ENCODE assay signal across 9 cellular contexts in genomic region chr11:128553662-128554392, GRCh38. TPM values are rescaled to one million over a fixed set of nuclear protein-coding genes. Genes with fewer than 3 reads are reported as not detected.
DNase-seq lines count a peak whose midpoint lies in the region; ATAC-seq and TF ChIP-seq lines count a peak whose summit lies in the region.
"Had no signal": no experiment of that assay in that cellular context is flagged by ENCODE, and none has a peak within 500 bp of the region (broad histone marks: within the 10 kb centered on the region; RNA-seq: fewer than 3 reads in every experiment).

No MANE protein-coding gene starts in this region.

- H3K4me3 ChIP-seq in BJ (ENCODE audit: low read depth, low read length) (no peak overlapping the region), HCT116 (replicated peaks in 1 of 2; ENCODE audit: low read depth in 1 of 2, low read length in 2 of 2) (no peak overlapping the region)

- peak; percentile 44; the same call in 1 of the 2 replicates for TF ChIP-seq RAD21 in HCT116 (IDR thresholded peaks at IDR 0.05; ENCODE audit: low read depth)

- CTCF ChIA-PET in BJ (lab: Yijun Ruan, JAX): interaction anchor here (0.6 to 3.3 kb wide), 8 partner anchors 8 to 264 kb away, joined by 3 to 15 read pairs (median 3); no protein-coding TSS in a partner anchor
- CTCF ChIA-PET in HCT116 (lab: Charles Lee): no interaction called here

- peak; percentile 58; the same call in 1 of the 2 replicates for ATAC-seq in HCT116
- no peak for ATAC-seq in memory B cell (ENCODE audit: low read depth)
- no peak for ATAC-seq in HG03571 (IDR thresholded peaks at IDR 0.05; ENCODE audit: unreplicated experiment)
- ATAC-seq in HG03196 (IDR thresholded peaks at IDR 0.05; ENCODE audit: unreplicated experiment): no peak

- H3K9me3 Mint-ChIP-seq in memory B cell: no peaks in the 10 kb centered on the region

- no peaks in the 10 kb centered on the region for H3K79me2 ChIP-seq in HCT116 (ENCODE audit: insufficient read depth, low read length)

- H3K9me3 ChIP-seq in HCT116 (ENCODE audit: control insufficient read depth in 1 of 2, insufficient read depth in 1 of 2, low read depth in 1 of 2, low read length in 2 of 2): no peaks in the 10 kb centered on the region

- H3K9me2 ChIP-seq in HCT116 (ENCODE audit: insufficient read depth): no peaks in the 10 kb centered on the region

- H4K20me1 ChIP-seq in HCT116 (ENCODE audit: insufficient read depth): no peaks in the 10 kb centered on the region

- H3K27ac Mint-ChIP-seq in memory B cell: peak overlapping the region; percentile 95

- no TSS peak for BruUV-seq in HCT116 (replicated peaks; lab: Mats Ljungman, UMichigan)

- H3K4me1 ChIP-seq in HCT116 (ENCODE audit: control insufficient read depth in 1 of 2, insufficient read depth in 2 of 2, low read length in 2 of 2): no peaks in the 10 kb centered on the region

- no peaks in the 10 kb centered on the region for H3K36me3 ChIP-seq in BJ (ENCODE audit: control insufficient read depth, insufficient read depth, low read length)
- no peaks in the 10 kb centered on the region for H3K36me3 ChIP-seq in HCT116 (ENCODE audit: control insufficient read depth in 1 of 2, insufficient read depth in 2 of 2, low read length in 2 of 2)

- no peak overlapping the region for H3K27ac ChIP-seq in HCT116 (ENCODE audit: low read depth, low read length)

- intact Hi-C loops in HCT116 (cut with micrococcal nuclease): no loop called here

- peaks cover 45% of the 10 kb centered on the region for H3K4me1 Mint-ChIP-seq in memory B cell

- no peak overlapping the region for H2AFZ ChIP-seq in HCT116 (ENCODE audit: low read depth, low read length, poor library complexity, severe bottlenecking)

- H3K27me3 ChIP-seq in BJ (ENCODE audit: control insufficient read depth, insufficient read depth, low read length) (no peaks in the 10 kb centered on the region), HCT116 (ENCODE audit: insufficient read depth, low read length) (peaks cover 4% of the 10 kb centered on the region; the same call in 1 of the 2 replicates)

- no peak overlapping the region for H3K4me2 ChIP-seq in HCT116 (ENCODE audit: low read length)

- H3K36me3 Mint-ChIP-seq in memory B cell: no peaks in the 10 kb centered on the region

- POLR2A ChIA-PET in BJ (lab: Charles Lee) (no interaction called here), HCT116 (lab: Charles Lee) (no interaction called here)

- no peak for DNase-seq in BJ (ENCODE audit: low read depth)
- no peak for DNase-seq in HCT116 (ENCODE audit: low read depth, low spot score)
- DNase-seq in amniotic epithelial cell (ENCODE audit: low read depth): peak; percentile 87
- no peak for DNase-seq in memory B cell (ENCODE audit: low spot score in 2 of 2)
- no peak for DNase-seq in activated effector memory CD4-positive, alpha-beta T cell treated with Interleukin-2 at 50 U/mL for 16 hours
- no peak for DNase-seq in NCI-H1436 (lab: John Stamatoyannopoulos, UW)
- DNase-seq: NCI-H510A had no signal

- 0 out of 2 replicates have a peak, but pooled peaks have one; percentile 9 for TF ChIP-seq CTCF in BJ (IDR thresholded peaks at IDR 0.05; ENCODE audit: insufficient read depth, low read depth, low read length)
- TF ChIP-seq CTCF in HCT116 (IDR thresholded peaks at IDR 0.05 in 2 of 3, conservative IDR thresholded peaks at IDR 0.05 in 1 of 3; ENCODE audit: borderline replicate concordance in 1 of 3, insufficient read depth in 1 of 3, low read depth in 2 of 3, low read length in 2 of 3): peak in 1 of 3 experiments; percentile 49; a peak in 1 of 6 replicates

- H3K9ac ChIP-seq in HCT116 (ENCODE audit: low read length): no peak overlapping the region

- RAD21 ChIA-PET in HCT116 (lab: Charles Lee; ENCODE audit: low non-redundant PET in 1 of 2, low total read pairs in 2 of 2, uncharacterized antibody in 2 of 2, unreplicated experiment in 2 of 2): no interaction called here

- no peak for TF ChIP-seq POLR2A in HCT116 (IDR thresholded peaks at IDR 0.05; ENCODE audit: borderline replicate concordance, extremely low read depth, insufficient read depth, insufficient read length)

- no peaks in the 10 kb centered on the region for H3K27me3 Mint-ChIP-seq in memory B cell

- peak overlapping the region; percentile 79 for H3K4me3 Mint-ChIP-seq in memory B cell

TF ChIP-seq in HCT116, 20 proteins besides CTCF, POLR2A, EP300 and RAD21:
- TF ChIP-seq SRF (IDR thresholded peaks at IDR 0.05; ENCODE audit: low read depth): no peak
- no peak for TF ChIP-seq EZH2 (IDR thresholded peaks at IDR 0.05)
- no peak for TF ChIP-seq CBX3 (IDR thresholded peaks at IDR 0.05; ENCODE audit: low read depth)
- no peak for TF ChIP-seq SIN3A (IDR thresholded peaks at IDR 0.05; ENCODE audit: low read depth)
- no peak for TF ChIP-seq MAX (IDR thresholded peaks at IDR 0.05)
- no peak for TF ChIP-seq ELF1 (IDR thresholded peaks at IDR 0.05; ENCODE audit: borderline replicate concordance, low read depth)
- TF ChIP-seq CEBPB (IDR thresholded peaks at IDR 0.05; ENCODE audit: low read depth): no peak
- no peak for TF ChIP-seq ZNF274 (IDR thresholded peaks at IDR 0.05; ENCODE audit: low read depth, low read length)
TF ChIP-seq in HCT116: peak in this region for 0.

RNA-seq across cellular contexts. Expression of gene ETS1, which starts 33.5 kb away (rescaled TPM):
- polyA plus RNA-seq in BJ (2011; rRNA removed): 38.5 and 44.7 TPM in 2 replicates
- polyA minus RNA-seq in BJ (2011; rRNA and poly(A)+ RNA removed): 43.0 and 47.1 TPM in 2 replicates
- 9.2 TPM for total RNA-seq in HCT116 (2021; ENCODE audit: unreplicated experiment)
- polyA plus RNA-seq in HCT116 (2012): 7.7 and 8.0 TPM in 2 replicates
